ENCODE assay signal across 1 cellular context in the genomic region with DNA sequence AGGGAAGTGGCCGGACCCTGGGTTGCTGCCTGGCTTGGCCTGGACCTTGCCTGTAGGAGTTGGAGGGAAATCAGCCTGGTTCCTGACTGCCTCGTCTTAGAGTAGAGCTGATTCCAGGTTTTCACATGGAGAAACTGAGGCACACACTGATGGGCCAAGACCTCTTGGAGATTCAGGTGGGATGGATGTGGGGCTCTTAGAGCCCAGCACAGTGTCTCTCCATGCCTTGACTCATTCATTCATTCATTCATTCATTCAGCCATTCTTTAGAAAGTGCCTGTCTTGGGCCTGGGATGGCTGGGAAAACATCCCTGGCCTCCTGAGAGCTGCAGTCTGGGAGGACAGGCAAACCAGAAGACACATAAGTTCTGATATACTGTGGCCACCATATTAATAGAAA.
TF ChIP-seq lines count a peak whose summit lies in the region.

No MANE protein-coding gene starts in this region.

TF ChIP-seq in WTC11, 78 proteins besides CTCF, POLR2A, EP300 and RAD21 (continued from another document):
- no peak for TF ChIP-seq ZNF281 (CRISPR knock-in tag; IDR thresholded peaks at IDR 0.05)
- no peak for TF ChIP-seq NR3C1 (CRISPR knock-in tag; conservative IDR thresholded peaks at IDR 0.05; ENCODE audit: low read depth)
- TF ChIP-seq MYBL2 (CRISPR knock-in tag; IDR thresholded peaks at IDR 0.05), result no peak
- TF ChIP-seq, protein P1, sequence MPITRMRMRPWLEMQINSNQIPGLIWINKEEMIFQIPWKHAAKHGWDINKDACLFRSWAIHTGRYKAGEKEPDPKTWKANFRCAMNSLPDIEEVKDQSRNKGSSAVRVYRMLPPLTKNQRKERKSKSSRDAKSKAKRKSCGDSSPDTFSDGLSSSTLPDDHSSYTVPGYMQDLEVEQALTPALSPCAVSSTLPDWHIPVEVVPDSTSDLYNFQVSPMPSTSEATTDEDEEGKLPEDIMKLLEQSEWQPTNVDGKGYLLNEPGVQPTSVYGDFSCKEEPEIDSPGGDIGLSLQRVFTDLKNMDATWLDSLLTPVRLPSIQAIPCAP (CRISPR knock-in tag; IDR thresholded peaks at IDR 0.05), result no peak
- TF ChIP-seq ZNF416 (CRISPR knock-in tag; IDR thresholded peaks at IDR 0.05), result no peak
- no peak for TF ChIP-seq NR1H2 (CRISPR knock-in tag; IDR thresholded peaks at IDR 0.05)
- TF ChIP-seq GTF2I (CRISPR knock-in tag; conservative IDR thresholded peaks at IDR 0.05), result no peak
- TF ChIP-seq ZNF671 (CRISPR knock-in tag; IDR thresholded peaks at IDR 0.05), result no peak
- TF ChIP-seq ZMAT4 (CRISPR knock-in tag; IDR thresholded peaks at IDR 0.05), result no peak
- no peak for TF ChIP-seq TP53 (CRISPR knock-in tag; IDR thresholded peaks at IDR 0.05)
- no peak for TF ChIP-seq NFATC4 (CRISPR knock-in tag; IDR thresholded peaks at IDR 0.05)
- TF ChIP-seq, protein P2, sequence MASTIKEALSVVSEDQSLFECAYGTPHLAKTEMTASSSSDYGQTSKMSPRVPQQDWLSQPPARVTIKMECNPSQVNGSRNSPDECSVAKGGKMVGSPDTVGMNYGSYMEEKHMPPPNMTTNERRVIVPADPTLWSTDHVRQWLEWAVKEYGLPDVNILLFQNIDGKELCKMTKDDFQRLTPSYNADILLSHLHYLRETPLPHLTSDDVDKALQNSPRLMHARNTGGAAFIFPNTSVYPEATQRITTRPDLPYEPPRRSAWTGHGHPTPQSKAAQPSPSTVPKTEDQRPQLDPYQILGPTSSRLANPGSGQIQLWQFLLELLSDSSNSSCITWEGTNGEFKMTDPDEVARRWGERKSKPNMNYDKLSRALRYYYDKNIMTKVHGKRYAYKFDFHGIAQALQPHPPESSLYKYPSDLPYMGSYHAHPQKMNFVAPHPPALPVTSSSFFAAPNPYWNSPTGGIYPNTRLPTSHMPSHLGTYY (CRISPR knock-in tag; IDR thresholded peaks at IDR 0.05), result no peak
- no peak for TF ChIP-seq NFE2L1 (CRISPR knock-in tag; IDR thresholded peaks at IDR 0.05)
TF ChIP-seq in WTC11: peak in this region for 0.
